ENCODE assay signal across 17 cellular contexts in the genomic region with DNA sequence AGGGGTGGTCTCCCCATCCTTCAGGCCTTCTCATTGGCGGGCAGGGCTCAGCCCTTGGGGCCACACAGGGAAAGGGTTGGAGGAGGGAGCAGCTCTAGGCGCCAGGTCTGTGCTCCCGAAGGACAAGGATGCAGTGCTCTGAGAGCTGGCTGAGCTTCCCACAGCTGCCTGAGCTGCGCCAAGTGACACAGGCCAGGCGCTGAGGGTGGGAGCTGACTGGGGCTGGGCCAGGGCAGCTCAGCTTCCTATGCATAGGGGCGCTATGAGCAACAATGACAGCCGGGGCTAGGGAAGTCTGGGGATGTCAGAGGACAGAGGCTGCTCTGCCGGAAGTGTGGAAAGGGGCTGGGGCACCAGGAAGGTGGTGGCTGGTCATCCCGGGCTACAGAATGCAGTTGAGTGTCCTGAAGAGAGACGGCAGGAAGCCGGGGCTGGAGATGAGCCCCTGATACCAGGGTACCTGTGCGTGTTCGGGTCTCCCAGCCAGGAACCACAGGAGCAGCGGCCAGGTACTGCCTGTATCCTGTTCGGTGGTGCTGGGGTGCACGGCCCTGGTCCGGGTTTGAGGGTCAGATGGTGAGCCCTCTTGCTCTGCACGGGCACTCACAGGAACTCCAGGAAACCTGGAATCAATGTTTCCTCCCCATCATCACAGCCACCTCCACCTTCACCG.
A peak's percentile ranks its signal among the peaks of the same experiment; 100 is the strongest.
DNase-seq lines count a peak whose midpoint lies in the region; ATAC-seq, FAIRE-seq and TF ChIP-seq lines count a peak whose summit lies in the region.
"Had no signal": no experiment of that assay in that cellular context is flagged by ENCODE, and none has a peak within 500 bp of the region (broad histone marks: within the 10 kb centered on the region; RNA-seq: fewer than 3 reads in every experiment).

No MANE protein-coding gene starts in this region.

- no TSS peak for BruUV-seq in HepG2 (replicated peaks; lab: Mats Ljungman, UMichigan)

- 22% methylated on average over 9 of the region's 19 CpGs for WGBS in HepG2 (ENCODE audit: low lambda C conversion rate)
- WGBS in right lobe of liver (ENCODE audit: insufficient coverage, low coverage, low lambda C conversion rate, missing lambda C conversion rate), result 67% methylated on average over 2 of the region's 19 CpGs
- 86 to 89% methylated on average over 6 to 19 of the region's 19 CpGs for WGBS in endodermal cell (ENCODE audit: insufficient coverage in 1 of 2, insufficient read length in 1 of 2), 2 experiments

- FAIRE-seq in HepG2 (lab: Jason Lieb, UNC) (no peak), GM12891 (lab: Jason Lieb, UNC) (no peak)
- FAIRE-seq: GM19239, HTR-8/SVneo had no signal

- CTCF ChIA-PET in HepG2 (lab: Yijun Ruan, JAX; ENCODE audit: low intra/inter-chr PET ratio, low total read pairs), result no interaction called here

- H3K4me1 ChIP-seq in HepG2 (ENCODE audit: insufficient read depth, low read length), result no peaks in the 10 kb centered on the region
- H3K4me1 ChIP-seq in right lobe of liver, result no peaks in the 10 kb centered on the region
- H3K4me1 ChIP-seq in endodermal cell (ENCODE audit: control insufficient read depth, insufficient read depth, low read length), result no peaks in the 10 kb centered on the region
- no peaks in the 10 kb centered on the region for H3K4me1 ChIP-seq in osteoblast (ENCODE audit: insufficient read depth, low read length)

- DNase-seq in HepG2 (ENCODE audit: low spot score), result no peak
- DNase-seq in right lobe of liver, result no peak
- peak; percentile 41 for DNase-seq in endodermal cell
- peak; percentile 61 for DNase-seq in osteoblast (ENCODE audit: insufficient read length, low spot score, missing footprints)
- DNase-seq in GM12891 (ENCODE audit: insufficient read length, low spot score), result no peak
- DNase-seq in germinal center (ENCODE audit: low spot score), result no peak
- DNase-seq in A172 (ENCODE audit: low spot score), result no peak
- DNase-seq: EL, HCEC 1CT, NCI-H187, NCI-H446 treated with DMSO at 0.1 percent for 48 hours, NCI-H748 treated with DMSO at 0.1 percent for 48 hours, RPMI8226 had no signal

- no peak overlapping the region for H3K9ac ChIP-seq in HepG2 (ENCODE audit: insufficient read depth, low read depth, low read length)
- no peak overlapping the region for H3K9ac ChIP-seq in endodermal cell (ENCODE audit: extremely low read depth, low read length, poor library complexity, severe bottlenecking)

- no peak overlapping the region for H3K27ac ChIP-seq in HepG2 (ENCODE audit: extremely low read length, insufficient read depth, low read length)
- no peak overlapping the region for H3K27ac ChIP-seq in right lobe of liver
- H3K27ac ChIP-seq in endodermal cell (ENCODE audit: low read depth, low read length), result no peak overlapping the region
- H3K27ac ChIP-seq in osteoblast (ENCODE audit: low read depth, low read length), result no peak overlapping the region
- H3K27ac ChIP-seq: C4-2B had no signal

- peaks cover 2 to 22% of the 10 kb centered on the region in 2 experiments; a peak in 4 of 5 replicates for H3K27me3 ChIP-seq in HepG2 (ENCODE audit: control insufficient read depth in 1 of 2, insufficient read depth in 2 of 2, low read length in 2 of 2)
- no peaks in the 10 kb centered on the region for H3K27me3 ChIP-seq in right lobe of liver
- no peaks in the 10 kb centered on the region for H3K27me3 ChIP-seq in endodermal cell (ENCODE audit: control insufficient read depth, insufficient read depth, low read length, poor library complexity, severe bottlenecking)
- no peaks in the 10 kb centered on the region for H3K27me3 ChIP-seq in osteoblast (ENCODE audit: insufficient read depth, low read length)

- peaks cover under 1% of the 10 kb centered on the region for H3K4me1 Mint-ChIP-seq in endodermal cell

- H3K79me2 ChIP-seq in HepG2 (ENCODE audit: insufficient read depth, low read length) (no peaks in the 10 kb centered on the region), osteoblast (ENCODE audit: insufficient read depth, low read length) (no peaks in the 10 kb centered on the region)

- in situ Hi-C loops in HepG2 (cut with HindIII; ENCODE audit: extremely low pct_ligation_motif_present, low pct_unique_long_range_greater_than_20kb), result no loop called here

- H3K36me3 Mint-ChIP-seq in endodermal cell (ENCODE audit: low read depth), result no peaks in the 10 kb centered on the region

- POLR2A ChIA-PET in HepG2 (lab: Yijun Ruan, JAX), result no interaction called here

- H4K20me1 ChIP-seq in HepG2 (ENCODE audit: insufficient read depth, low read length), result no peaks in the 10 kb centered on the region
- no peaks in the 10 kb centered on the region for H4K20me1 ChIP-seq in osteoblast (ENCODE audit: insufficient read depth, low read length)

- TF ChIP-seq EP300 in HepG2 (IDR thresholded peaks at IDR 0.05; ENCODE audit: low read depth in 2 of 2, low read length in 2 of 2) (no peak), HepG2 (CRISPR knock-in tag; IDR thresholded peaks at IDR 0.05; ENCODE audit: borderline replicate concordance) (no peak)

- peaks cover 19% of the 10 kb centered on the region for H3K9me3 Mint-ChIP-seq in endodermal cell

- no peak overlapping the region for H2AFZ ChIP-seq in HepG2 (ENCODE audit: low read length)
- H2AFZ ChIP-seq in osteoblast (ENCODE audit: low read length), result no peak overlapping the region

- H3K4me3 Mint-ChIP-seq in endodermal cell, result no peak overlapping the region

- no peak for TF ChIP-seq RAD21 in HepG2 (CRISPR knock-in tag; IDR thresholded peaks at IDR 0.05)

- no peak overlapping the region for H3K4me2 ChIP-seq in HepG2 (ENCODE audit: low read depth, low read length)
- no peak overlapping the region for H3K4me2 ChIP-seq in osteoblast (ENCODE audit: insufficient read depth, low read length)

- no peak overlapping the region for H3K4me3 ChIP-seq in HepG2 (replicated peaks in 1 of 3; ENCODE audit: insufficient read depth in 1 of 3, low read depth in 2 of 3, low read length in 3 of 3)
- H3K4me3 ChIP-seq in right lobe of liver, result no peak overlapping the region
- no peak overlapping the region for H3K4me3 ChIP-seq in endodermal cell (ENCODE audit: low read length)
- no peak overlapping the region for H3K4me3 ChIP-seq in osteoblast (ENCODE audit: insufficient read depth, low read length)

- no peak for TF ChIP-seq CTCF in HepG2 (CRISPR knock-in tag; IDR thresholded peaks at IDR 0.05)
- TF ChIP-seq CTCF in right lobe of liver (IDR thresholded peaks at IDR 0.05), result no peak
- TF ChIP-seq CTCF in endodermal cell (conservative IDR thresholded peaks at IDR 0.05), result no peak
- no peak for TF ChIP-seq CTCF in osteoblast (IDR thresholded peaks at IDR 0.05; ENCODE audit: extremely low read depth, low read depth, low read length)

- no peak for TF ChIP-seq POLR2A in HepG2 (IDR thresholded peaks at IDR 0.05; ENCODE audit: insufficient read depth in 1 of 2, low read depth in 2 of 2, low read length in 2 of 2)
- no peak for TF ChIP-seq POLR2A in right lobe of liver (IDR thresholded peaks at IDR 0.05)
- TF ChIP-seq POLR2A in GM12891 (IDR thresholded peaks at IDR 0.05; ENCODE audit: low read depth, low read length), result no peak

- peak; percentile 33; the same call in 1 of the 3 replicates for ATAC-seq in HepG2
- no peak for ATAC-seq in right lobe of liver
- ATAC-seq in HG03159 (IDR thresholded peaks at IDR 0.05; ENCODE audit: unreplicated experiment), result no peak

- H3K9me3 ChIP-seq in HepG2 (ENCODE audit: low read length) (no peaks in the 10 kb centered on the region), right lobe of liver (no peaks in the 10 kb centered on the region), endodermal cell (ENCODE audit: control insufficient read depth, low read length) (peaks cover 22% of the 10 kb centered on the region), osteoblast (ENCODE audit: low read depth, low read length) (peaks cover 2% of the 10 kb centered on the region)

- no peaks in the 10 kb centered on the region for H3K36me3 ChIP-seq in HepG2 (replicated peaks in 1 of 2; ENCODE audit: control insufficient read depth in 1 of 2, insufficient read depth in 2 of 2, low read length in 2 of 2)
- H3K36me3 ChIP-seq in right lobe of liver, result no peaks in the 10 kb centered on the region
- H3K36me3 ChIP-seq in endodermal cell (ENCODE audit: control insufficient read depth, insufficient read depth, low read length), result no peaks in the 10 kb centered on the region
- H3K36me3 ChIP-seq in osteoblast (ENCODE audit: insufficient read depth, low read length), result no peaks in the 10 kb centered on the region

- intact Hi-C loops in HepG2 (cut with micrococcal nuclease; ENCODE audit: unreplicated experiment), result no loop called here
- intact Hi-C loops in right lobe of liver (cut with DNase I), result no loop called here

- peaks cover 2% of the 10 kb centered on the region for H3K27me3 Mint-ChIP-seq in endodermal cell (ENCODE audit: insufficient read depth)

- H3K27ac Mint-ChIP-seq in endodermal cell, result no peak overlapping the region

TF ChIP-seq in HepG2, 621 proteins besides CTCF, POLR2A, EP300 and RAD21 (continues in another document):
- no peak for TF ChIP-seq MEF2D (CRISPR knock-in tag; IDR thresholded peaks at IDR 0.05)
- no peak for TF ChIP-seq ZFP90 (CRISPR knock-in tag; IDR thresholded peaks at IDR 0.05; ENCODE audit: borderline replicate concordance)
- TF ChIP-seq KLF16 (CRISPR knock-in tag; IDR thresholded peaks at IDR 0.05), result no peak
- TF ChIP-seq, protein P1, sequence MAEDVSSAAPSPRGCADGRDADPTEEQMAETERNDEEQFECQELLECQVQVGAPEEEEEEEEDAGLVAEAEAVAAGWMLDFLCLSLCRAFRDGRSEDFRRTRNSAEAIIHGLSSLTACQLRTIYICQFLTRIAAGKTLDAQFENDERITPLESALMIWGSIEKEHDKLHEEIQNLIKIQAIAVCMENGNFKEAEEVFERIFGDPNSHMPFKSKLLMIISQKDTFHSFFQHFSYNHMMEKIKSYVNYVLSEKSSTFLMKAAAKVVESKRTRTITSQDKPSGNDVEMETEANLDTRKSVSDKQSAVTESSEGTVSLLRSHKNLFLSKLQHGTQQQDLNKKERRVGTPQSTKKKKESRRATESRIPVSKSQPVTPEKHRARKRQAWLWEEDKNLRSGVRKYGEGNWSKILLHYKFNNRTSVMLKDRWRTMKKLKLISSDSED (CRISPR knock-in tag; IDR thresholded peaks at IDR 0.05), result no peak
- TF ChIP-seq ZBTB42 (CRISPR knock-in tag; IDR thresholded peaks at IDR 0.05), result no peak

TF ChIP-seq in GM12891, 5 proteins besides CTCF, POLR2A, EP300 and RAD21:
- TF ChIP-seq SPI1 (IDR thresholded peaks at IDR 0.05; ENCODE audit: low read depth, low read length) (no peak), PAX5 (IDR thresholded peaks at IDR 0.05; ENCODE audit: insufficient read depth, low read length, severe bottlenecking) (no peak), POLR2AphosphoS5 (IDR thresholded peaks at IDR 0.05; ENCODE audit: low read depth, low read length) (no peak), TAF1 (IDR thresholded peaks at IDR 0.05; ENCODE audit: low read depth, low read length) (no peak), POU2F2 (IDR thresholded peaks at IDR 0.05; ENCODE audit: low read depth, low read length) (no peak)

Comparison
In these comparisons a context has a peak if more than half of its experiments do, and no peak if none do; other contexts are left out.
1. DNase-seq: peak in endodermal cell (single experiment) and osteoblast (single experiment); none in HepG2 (single experiment), right lobe of liver (0 of 3), GM12891 (single experiment), germinal center (single experiment) and A172 (single experiment).